31 cellular contexts compared by ENCODE assay signal in genomic region chr12:57882575-57882974, GRCh38.
"Had no signal": no experiment of that assay in that cellular context is flagged by ENCODE, and none has a peak within 500 bp of the region (broad histone marks: within the 10 kb centered on the region; RNA-seq: fewer than 3 reads in every experiment).

No MANE protein-coding gene starts in this region.

- H3K27ac ChIP-seq: body of pancreas had no signal

- H3K27ac Mint-ChIP-seq: activated CD4-positive, alpha-beta T cell treated with anti-CD3 and anti-CD28 coated beads, Interleukin-2, amount 10 ng/mL, durations not matched to agents 7 days and 5 days; activated CD8-positive, alpha-beta T cell treated with anti-CD3 and anti-CD28 coated beads, Interleukin-2, amount 10 ng/mL, durations not matched to agents 7 days and 5 days; activated naive CD4-positive, alpha-beta T cell treated with anti-CD3 and anti-CD28 coated beads for 36 hours; activated naive CD4-positive, alpha-beta T cell treated with anti-CD3 and anti-CD28 coated beads, Interleukin-2, amount 50 U/mL, for 72 hours; activated T-cell treated with anti-CD3 and anti-CD28 coated beads, Interleukin-2, amount 50 U/mL, for 24 hours; IgD-negative memory B cell had no signal

- H3K4me1 ChIP-seq: body of pancreas had no signal

- H3K36me3 ChIP-seq: adrenal gland, breast epithelium, MG63, Peyer's patch had no signal

- H3K4me1 Mint-ChIP-seq: activated CD4-positive, alpha-beta T cell treated with anti-CD3 and anti-CD28 coated beads, Interleukin-2, amount 10 ng/mL, durations not matched to agents 7 days and 5 days; IgD-negative memory B cell had no signal

- FAIRE-seq: astrocyte had no signal

- H3K4me3 ChIP-seq: adrenal gland, body of pancreas, breast epithelium, MG63, Peyer's patch had no signal

- H3K27me3 Mint-ChIP-seq: IgD-negative memory B cell had no signal

- DNase-seq: activated CD4-positive, alpha-beta T cell treated with anti-CD3 and anti-CD28 coated beads, Interleukin-2, amount 10 ng/mL, durations not matched to agents 7 days and 5 days; activated CD4-positive, alpha-beta T cell treated with anti-CD3 and anti-CD28 coated beads, Interleukin-2, amount 50 U/mL, for 48 hours; activated CD8-positive, alpha-beta T cell treated with anti-CD3 and anti-CD28 coated beads, Interleukin-2, amount 10 ng/mL, durations not matched to agents 7 days and 5 days; activated gamma-delta T cell treated with Interleukin-2 at 50 U/mL for 16 hours; activated naive CD4-positive, alpha-beta T cell treated with anti-CD3 and anti-CD28 coated beads for 36 hours; activated T-cell treated with anti-CD3 and anti-CD28 coated beads, Interleukin-2, amount 50 U/mL, for 24 hours; adrenal gland; body of pancreas; Kasumi-1; KG1; MG63; NCI-H1048; NCI-H1105 treated with DMSO at 0.1 percent for 48 hours; NCI-H1436; NCI-H1694; NCI-H1930; NCI-H2081 treated with DMSO at 0.1 percent for 48 hours; NCI-H226; NCI-H446 treated with DMSO at 0.1 percent for 48 hours; NCI-H524; PC-3; RPMI8226; SIG-M5; T-helper 1 cell; T-helper 2 cell; T-helper 9 cell had no signal

- H3K27me3 ChIP-seq: adrenal gland, body of pancreas, breast epithelium, MG63, Peyer's patch had no signal

- H3K9me3 ChIP-seq: adrenal gland, body of pancreas, breast epithelium, Peyer's patch had no signal

- ATAC-seq: activated CD8-positive, alpha-beta T cell treated with anti-CD3 and anti-CD28 coated beads, Interleukin-2, amount 10 ng/mL, durations not matched to agents 7 days and 5 days; activated naive CD4-positive, alpha-beta T cell treated with anti-CD3 and anti-CD28 coated beads, Interleukin-2, amount 50 U/mL, for 72 hours; body of pancreas; PC-3 had no signal

- H3K4me3 Mint-ChIP-seq: activated CD4-positive, alpha-beta T cell treated with anti-CD3 and anti-CD28 coated beads, Interleukin-2, amount 10 ng/mL, durations not matched to agents 7 days and 5 days; activated CD8-positive, alpha-beta T cell treated with anti-CD3 and anti-CD28 coated beads, Interleukin-2, amount 10 ng/mL, durations not matched to agents 7 days and 5 days; activated naive CD4-positive, alpha-beta T cell treated with anti-CD3 and anti-CD28 coated beads for 36 hours; activated T-cell treated with anti-CD3 and anti-CD28 coated beads, Interleukin-2, amount 50 U/mL, for 24 hours; IgD-negative memory B cell had no signal
